Comparison of ENCODE assay signal across 1 cellular context in genomic region chr2:224562831-224563230, GRCh38.
TF ChIP-seq lines count a peak whose summit lies in the region.

No MANE protein-coding gene starts in this region.

TF ChIP-seq in GM12878, 131 proteins besides CTCF, POLR2A, EP300 and RAD21:
- no peak for TF ChIP-seq ASH2L (IDR thresholded peaks at IDR 0.05; ENCODE audit: borderline replicate concordance, low read depth)
- TF ChIP-seq TCF12 (IDR thresholded peaks at IDR 0.05; ENCODE audit: low read depth, low read length), result no peak
- TF ChIP-seq ZNF24 (IDR thresholded peaks at IDR 0.05), result no peak
- TF ChIP-seq KDM1A (IDR thresholded peaks at IDR 0.05; ENCODE audit: borderline replicate concordance), result no peak
- TF ChIP-seq RBBP5 (conservative IDR thresholded peaks at IDR 0.05), result no peak
- TF ChIP-seq WRNIP1 (IDR thresholded peaks at IDR 0.05; ENCODE audit: borderline replicate concordance, low read depth, low read length), result no peak
- no peak for TF ChIP-seq MTA3 (IDR thresholded peaks at IDR 0.05; ENCODE audit: borderline replicate concordance, low read length)
- TF ChIP-seq, protein P1, sequence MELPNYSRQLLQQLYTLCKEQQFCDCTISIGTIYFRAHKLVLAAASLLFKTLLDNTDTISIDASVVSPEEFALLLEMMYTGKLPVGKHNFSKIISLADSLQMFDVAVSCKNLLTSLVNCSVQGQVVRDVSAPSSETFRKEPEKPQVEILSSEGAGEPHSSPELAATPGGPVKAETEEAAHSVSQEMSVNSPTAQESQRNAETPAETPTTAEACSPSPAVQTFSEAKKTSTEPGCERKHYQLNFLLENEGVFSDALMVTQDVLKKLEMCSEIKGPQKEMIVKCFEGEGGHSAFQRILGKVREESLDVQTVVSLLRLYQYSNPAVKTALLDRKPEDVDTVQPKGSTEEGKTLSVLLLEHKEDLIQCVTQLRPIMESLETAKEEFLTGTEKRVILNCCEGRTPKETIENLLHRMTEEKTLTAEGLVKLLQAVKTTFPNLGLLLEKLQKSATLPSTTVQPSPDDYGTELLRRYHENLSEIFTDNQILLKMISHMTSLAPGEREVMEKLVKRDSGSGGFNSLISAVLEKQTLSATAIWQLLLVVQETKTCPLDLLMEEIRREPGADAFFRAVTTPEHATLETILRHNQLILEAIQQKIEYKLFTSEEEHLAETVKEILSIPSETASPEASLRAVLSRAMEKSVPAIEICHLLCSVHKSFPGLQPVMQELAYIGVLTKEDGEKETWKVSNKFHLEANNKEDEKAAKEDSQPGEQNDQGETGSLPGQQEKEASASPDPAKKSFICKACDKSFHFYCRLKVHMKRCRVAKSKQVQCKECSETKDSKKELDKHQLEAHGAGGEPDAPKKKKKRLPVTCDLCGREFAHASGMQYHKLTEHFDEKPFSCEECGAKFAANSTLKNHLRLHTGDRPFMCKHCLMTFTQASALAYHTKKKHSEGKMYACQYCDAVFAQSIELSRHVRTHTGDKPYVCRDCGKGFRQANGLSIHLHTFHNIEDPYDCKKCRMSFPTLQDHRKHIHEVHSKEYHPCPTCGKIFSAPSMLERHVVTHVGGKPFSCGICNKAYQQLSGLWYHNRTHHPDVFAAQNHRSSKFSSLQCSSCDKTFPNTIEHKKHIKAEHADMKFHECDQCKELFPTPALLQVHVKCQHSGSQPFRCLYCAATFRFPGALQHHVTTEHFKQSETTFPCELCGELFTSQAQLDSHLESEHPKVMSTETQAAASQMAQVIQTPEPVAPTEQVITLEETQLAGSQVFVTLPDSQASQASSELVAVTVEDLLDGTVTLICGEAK (IDR thresholded peaks at IDR 0.05; ENCODE audit: borderline replicate concordance), result no peak
- no peak for TF ChIP-seq ZSCAN29 (IDR thresholded peaks at IDR 0.05)
TF ChIP-seq in GM12878: peak in this region for 0.
